1 cellular context compared by ENCODE assay signal in genomic region chr19:8386437-8386836, GRCh38. TPM values are rescaled to one million over a fixed set of nuclear protein-coding genes. Genes with fewer than 3 reads are reported as not detected.
"Had no signal": no experiment of that assay in that cellular context is flagged by ENCODE, and none has a peak within 500 bp of the region (broad histone marks: within the 10 kb centered on the region; RNA-seq: fewer than 3 reads in every experiment).

No MANE protein-coding gene starts in this region.

RNA-seq across cellular contexts. Expression of gene ANGPTL4, which starts 22.5 kb away (rescaled TPM):
- total RNA-seq: OCI-LY7 had no signal
